22 cellular contexts compared by ENCODE assay signal in genomic region chr12:53012928-53013327, GRCh38.
"Had no signal": no experiment of that assay in that cellular context is flagged by ENCODE, and none has a peak within 500 bp of the region (broad histone marks: within the 10 kb centered on the region; RNA-seq: fewer than 3 reads in every experiment).

No MANE protein-coding gene starts in this region.

- H3K4me2 ChIP-seq: smooth muscle cell had no signal

- H3K36me3 ChIP-seq: colonic mucosa had no signal

- ATAC-seq: effector memory CD8-positive, alpha-beta T cell; gastroesophageal sphincter; naive thymus-derived CD8-positive, alpha-beta T cell; stimulated activated naive B cell treated with anti-CD40 and anti-IgM and Interleukin-4, amounts not matched to agents 10 μg/mL and 1 μg/mL and 100 μg/mL, for 72 hours; WTC11 had no signal

- H3K4me3 ChIP-seq: colonic mucosa, dorsolateral prefrontal cortex, esophagus muscularis mucosa, gastroesophageal sphincter, heart left ventricle, sigmoid colon, smooth muscle cell, thyroid gland had no signal

- DNase-seq: activated CD4-positive, alpha-beta T cell treated with anti-CD3 and anti-CD28 coated beads, Interleukin-2, amount 50 U/mL, for 48 hours; activated naive CD4-positive, alpha-beta T cell; activated naive CD8-positive, alpha-beta T cell treated with anti-CD3 and anti-CD28 coated beads, Interleukin-2, amount 10 ng/mL, durations not matched to agents 7 days and 5 days; amygdala; colonic mucosa; dorsolateral prefrontal cortex; effector memory CD8-positive, alpha-beta T cell; heart left ventricle; kidney; naive thymus-derived CD8-positive, alpha-beta T cell; sigmoid colon; stimulated activated CD4-positive, alpha-beta T cell treated with anti-CD3 and anti-CD28 coated beads, Interleukin-15, amount 100 ng/mL, for 24 hours; stimulated activated naive B cell treated with anti-CD40 and anti-IgM and Interleukin-4, amounts not matched to agents 10 μg/mL and 1 μg/mL and 100 μg/mL, for 72 hours; substantia nigra; T1000; thyroid gland had no signal

- H3K9me3 ChIP-seq: colonic mucosa, esophagus muscularis mucosa, gastroesophageal sphincter, heart left ventricle, sigmoid colon, thyroid gland had no signal

- H3K27me3 Mint-ChIP-seq: activated naive CD8-positive, alpha-beta T cell treated with anti-CD3 and anti-CD28 coated beads, Interleukin-2, amount 10 ng/mL, durations not matched to agents 7 days and 5 days; effector memory CD8-positive, alpha-beta T cell; naive thymus-derived CD8-positive, alpha-beta T cell; stimulated activated naive B cell treated with anti-CD40 and anti-IgM and Interleukin-4, amounts not matched to agents 10 μg/mL and 1 μg/mL and 100 μg/mL, for 72 hours had no signal

- H3K4me3 Mint-ChIP-seq: activated naive CD8-positive, alpha-beta T cell treated with anti-CD3 and anti-CD28 coated beads, Interleukin-2, amount 10 ng/mL, durations not matched to agents 7 days and 5 days; effector memory CD8-positive, alpha-beta T cell; stimulated activated naive B cell treated with anti-CD40 and anti-IgM and Interleukin-4, amounts not matched to agents 10 μg/mL and 1 μg/mL and 100 μg/mL, for 72 hours; T-helper 1 cell treated with Interleukin-12 subunit alpha and Interleukin-12 subunit beta and Interleukin-4 antibody, amounts not matched to agents 30 μg/mL and 1 μg/mL, for 36 hours; WTC11 had no signal

- H3K27ac ChIP-seq: colonic mucosa, dorsolateral prefrontal cortex, esophagus muscularis mucosa, gastroesophageal sphincter, heart left ventricle, sigmoid colon had no signal

- H3K27me3 ChIP-seq: colonic mucosa, dorsolateral prefrontal cortex, esophagus muscularis mucosa, gastroesophageal sphincter, heart left ventricle, sigmoid colon, thyroid gland had no signal

- H3K27ac Mint-ChIP-seq: activated naive CD8-positive, alpha-beta T cell treated with anti-CD3 and anti-CD28 coated beads, Interleukin-2, amount 10 ng/mL, durations not matched to agents 7 days and 5 days; activated T-helper 2 cell treated with anti-CD3 and anti-CD28 coated beads, Interferon-gamma antibody, Interleukin-2, Interleukin-4, amounts not matched to agents 10 μg/mL and 5 μg/mL and 100 μg/mL, durations not matched to agents 14 hours and 24 hours and 36 hours; effector memory CD8-positive, alpha-beta T cell; T-helper 1 cell treated with Interleukin-12 subunit alpha and Interleukin-12 subunit beta and Interleukin-4 antibody, amounts not matched to agents 30 μg/mL and 1 μg/mL, for 36 hours; WTC11 had no signal

- H3K9me3 Mint-ChIP-seq: activated naive CD8-positive, alpha-beta T cell treated with anti-CD3 and anti-CD28 coated beads, Interleukin-2, amount 10 ng/mL, durations not matched to agents 7 days and 5 days; activated T-helper 2 cell treated with anti-CD3 and anti-CD28 coated beads, Interferon-gamma antibody, Interleukin-2, Interleukin-4, amounts not matched to agents 10 μg/mL and 5 μg/mL and 100 μg/mL, durations not matched to agents 14 hours and 24 hours and 36 hours; effector memory CD8-positive, alpha-beta T cell; naive thymus-derived CD8-positive, alpha-beta T cell; stimulated activated naive B cell treated with anti-CD40 and anti-IgM and Interleukin-4, amounts not matched to agents 10 μg/mL and 1 μg/mL and 100 μg/mL, for 72 hours; T-helper 1 cell treated with Interleukin-12 subunit alpha and Interleukin-12 subunit beta and Interleukin-4 antibody, amounts not matched to agents 30 μg/mL and 1 μg/mL, for 36 hours; WTC11 had no signal
